37 cellular contexts compared by ENCODE assay signal in genomic region chr7:34333925-34334324, GRCh38.
"Had no signal": no experiment of that assay in that cellular context is flagged by ENCODE, and none has a peak within 500 bp of the region (broad histone marks: within the 10 kb centered on the region; RNA-seq: fewer than 3 reads in every experiment).

No MANE protein-coding gene starts in this region.

- FAIRE-seq: colon, endometrium, endothelial cell of umbilical vein, frontal cortex had no signal

- H3K9me3 Mint-ChIP-seq: T-helper 2 cell treated with Interferon-gamma antibody and Interleukin-4, amounts not matched to agents 5 μg/mL and 100 μg/mL, for 36 hours had no signal

- H3K4me1 ChIP-seq: adrenal gland, ascending aorta, esophagus squamous epithelium, heart left ventricle had no signal

- H3K36me3 ChIP-seq: adrenal gland, ascending aorta, brain microvascular endothelial cell, esophagus squamous epithelium, heart left ventricle had no signal

- H3K27me3 ChIP-seq: adrenal gland, ascending aorta, brain microvascular endothelial cell, heart left ventricle had no signal

- ATAC-seq: activated CD4-positive, alpha-beta T cell treated with anti-CD3 and anti-CD28 coated beads for 36 hours; activated CD8-positive, alpha-beta memory T cell treated with anti-CD3 and anti-CD28 coated beads, Interleukin-2, amount 10 ng/mL, durations not matched to agents 7 days and 5 days; activated CD8-positive, alpha-beta T cell treated with anti-CD3 and anti-CD28 coated beads, Interleukin-2, amount 10 ng/mL, durations not matched to agents 7 days and 5 days; activated naive CD8-positive, alpha-beta T cell treated with anti-CD3 and anti-CD28 coated beads, Interleukin-2, amount 50 U/mL, for 24 hours; heart left ventricle; T-helper 17 cell had no signal

- H3K27me3 Mint-ChIP-seq: activated CD4-positive, alpha-beta memory T cell treated with anti-CD3 and anti-CD28 coated beads for 36 hours; activated CD4-positive, alpha-beta T cell treated with anti-CD3 and anti-CD28 coated beads for 36 hours; activated CD4-positive, alpha-beta T cell treated with anti-CD3 and anti-CD28 coated beads, Interleukin-2, amount 10 ng/mL, durations not matched to agents 24 days and 14 days; activated CD8-positive, alpha-beta memory T cell treated with anti-CD3 and anti-CD28 coated beads, Interleukin-2, amount 10 ng/mL, durations not matched to agents 7 days and 5 days; activated naive CD8-positive, alpha-beta T cell treated with anti-CD3 and anti-CD28 coated beads for 36 hours; activated naive CD8-positive, alpha-beta T cell treated with anti-CD3 and anti-CD28 coated beads, Interleukin-2, amount 50 U/mL, for 24 hours; T-helper 17 cell had no signal

- DNase-seq: activated CD4-positive, alpha-beta memory T cell treated with anti-CD3 and anti-CD28 coated beads for 36 hours; activated CD4-positive, alpha-beta T cell treated with anti-CD3 and anti-CD28 coated beads for 36 hours; activated CD4-positive, alpha-beta T cell treated with anti-CD3 and anti-CD28 coated beads, Interleukin-2, amount 10 ng/mL, durations not matched to agents 24 days and 14 days; activated CD4-positive, CD25-positive, alpha-beta regulatory T cell; activated CD4-positive, CD25-positive, alpha-beta regulatory T cell treated with anti-CD3 and anti-CD28 coated beads, Interleukin-2, amount 50 U/mL, for 72 hours; activated CD8-positive, alpha-beta memory T cell treated with anti-CD3 and anti-CD28 coated beads, Interleukin-2, amount 10 ng/mL, durations not matched to agents 7 days and 5 days; activated CD8-positive, alpha-beta memory T cell treated with anti-CD3 and anti-CD28 coated beads, Interleukin-2, amount 50 U/mL, for 4 hours; activated CD8-positive, alpha-beta T cell treated with anti-CD3 and anti-CD28 coated beads, Interleukin-2, amount 10 ng/mL, durations not matched to agents 7 days and 5 days; activated effector memory CD4-positive, alpha-beta T cell treated with anti-CD3 and anti-CD28 coated beads, Interleukin-2, amount 50 U/mL, for 16 hours; activated naive CD4-positive, alpha-beta T cell treated with anti-CD3 and anti-CD28 coated beads for 36 hours; activated naive CD8-positive, alpha-beta T cell treated with anti-CD3 and anti-CD28 coated beads for 36 hours; activated naive CD8-positive, alpha-beta T cell treated with anti-CD3 and anti-CD28 coated beads, Interleukin-2, amount 50 U/mL, for 24 hours; activated T-cell treated with anti-CD3 and anti-CD28 coated beads, Interleukin-2, amount 50 U/mL, for 1 hour; activated T-cell treated with anti-CD3 and anti-CD28 coated beads, Interleukin-2, amount 50 U/mL, for 48 hours; adrenal gland; amygdala; brain microvascular endothelial cell; caudate nucleus; cortex of kidney; dermis blood vessel endothelial cell; effector CD4-positive, alpha-beta T cell; esophagus squamous epithelium; glutamatergic neuron; heart left ventricle; T-helper 1 cell; T-helper 17 cell; T1000 had no signal

- H3K36me3 Mint-ChIP-seq: activated CD4-positive, alpha-beta memory T cell treated with anti-CD3 and anti-CD28 coated beads for 36 hours; activated CD8-positive, alpha-beta memory T cell treated with anti-CD3 and anti-CD28 coated beads, Interleukin-2, amount 10 ng/mL, durations not matched to agents 7 days and 5 days; activated naive CD4-positive, alpha-beta T cell treated with anti-CD3 and anti-CD28 coated beads, Interleukin-2, amount 50 U/mL, for 24 hours; activated naive CD8-positive, alpha-beta T cell treated with anti-CD3 and anti-CD28 coated beads for 36 hours had no signal

- H3K4me3 Mint-ChIP-seq: activated CD4-positive, alpha-beta memory T cell treated with anti-CD3 and anti-CD28 coated beads for 36 hours; activated CD4-positive, alpha-beta T cell treated with anti-CD3 and anti-CD28 coated beads for 36 hours; activated CD4-positive, alpha-beta T cell treated with anti-CD3 and anti-CD28 coated beads, Interleukin-2, amount 10 ng/mL, durations not matched to agents 24 days and 14 days; activated CD8-positive, alpha-beta memory T cell treated with anti-CD3 and anti-CD28 coated beads, Interleukin-2, amount 10 ng/mL, durations not matched to agents 7 days and 5 days; activated CD8-positive, alpha-beta T cell treated with anti-CD3 and anti-CD28 coated beads, Interleukin-2, amount 10 ng/mL, durations not matched to agents 7 days and 5 days; activated naive CD4-positive, alpha-beta T cell treated with anti-CD3 and anti-CD28 coated beads for 36 hours; activated naive CD4-positive, alpha-beta T cell treated with anti-CD3 and anti-CD28 coated beads, Interleukin-2, amount 50 U/mL, for 24 hours; activated naive CD8-positive, alpha-beta T cell treated with anti-CD3 and anti-CD28 coated beads for 36 hours; activated naive CD8-positive, alpha-beta T cell treated with anti-CD3 and anti-CD28 coated beads, Interleukin-2, amount 50 U/mL, for 24 hours; activated T-helper 1 cell treated with anti-CD3 and anti-CD28 coated beads, Interleukin-12 subunit alpha, Interleukin-12 subunit beta, Interleukin-2, Interleukin-4 antibody, amounts not matched to agents 30 ng/mL and 10 ng/mL and 1 ng/mL, durations not matched to agents 14 hours and 24 hours and 36 hours; T-helper 17 cell; T-helper 2 cell treated with Interferon-gamma antibody and Interleukin-4, amounts not matched to agents 5 μg/mL and 100 μg/mL, for 36 hours had no signal

- H3K4me3 ChIP-seq: adrenal gland, ascending aorta, esophagus squamous epithelium, heart left ventricle had no signal

- H3K27ac Mint-ChIP-seq: activated CD4-positive, alpha-beta memory T cell treated with anti-CD3 and anti-CD28 coated beads for 36 hours; activated CD4-positive, alpha-beta T cell treated with anti-CD3 and anti-CD28 coated beads for 36 hours; activated CD4-positive, alpha-beta T cell treated with anti-CD3 and anti-CD28 coated beads, Interleukin-2, amount 10 ng/mL, durations not matched to agents 24 days and 14 days; activated CD8-positive, alpha-beta memory T cell treated with anti-CD3 and anti-CD28 coated beads, Interleukin-2, amount 10 ng/mL, durations not matched to agents 7 days and 5 days; activated CD8-positive, alpha-beta T cell treated with anti-CD3 and anti-CD28 coated beads, Interleukin-2, amount 10 ng/mL, durations not matched to agents 7 days and 5 days; activated naive CD4-positive, alpha-beta T cell treated with anti-CD3 and anti-CD28 coated beads for 36 hours; activated naive CD4-positive, alpha-beta T cell treated with anti-CD3 and anti-CD28 coated beads, Interleukin-2, amount 50 U/mL, for 24 hours; activated naive CD8-positive, alpha-beta T cell treated with anti-CD3 and anti-CD28 coated beads for 36 hours; activated naive CD8-positive, alpha-beta T cell treated with anti-CD3 and anti-CD28 coated beads, Interleukin-2, amount 50 U/mL, for 24 hours; activated T-helper 1 cell treated with anti-CD3 and anti-CD28 coated beads, Interleukin-12 subunit alpha, Interleukin-12 subunit beta, Interleukin-2, Interleukin-4 antibody, amounts not matched to agents 30 ng/mL and 10 ng/mL and 1 ng/mL, durations not matched to agents 14 hours and 24 hours and 36 hours; activated T-helper 2 cell treated with anti-CD3 and anti-CD28 coated beads, Interferon-gamma antibody, Interleukin-2, Interleukin-4, amounts not matched to agents 10 μg/mL and 5 μg/mL and 100 μg/mL, durations not matched to agents 14 hours and 24 hours and 36 hours; T-helper 17 cell; T-helper 2 cell treated with Interferon-gamma antibody and Interleukin-4, amounts not matched to agents 5 μg/mL and 100 μg/mL, for 36 hours had no signal

- H3K27ac ChIP-seq: adrenal gland, ascending aorta, brain microvascular endothelial cell, epithelial cell of prostate, esophagus squamous epithelium, heart left ventricle had no signal

- H3K9me3 ChIP-seq: esophagus squamous epithelium had no signal

- H3K4me1 Mint-ChIP-seq: activated CD4-positive, alpha-beta T cell treated with anti-CD3 and anti-CD28 coated beads for 36 hours; activated CD4-positive, alpha-beta T cell treated with anti-CD3 and anti-CD28 coated beads, Interleukin-2, amount 10 ng/mL, durations not matched to agents 24 days and 14 days; activated CD8-positive, alpha-beta memory T cell treated with anti-CD3 and anti-CD28 coated beads, Interleukin-2, amount 10 ng/mL, durations not matched to agents 7 days and 5 days; activated naive CD4-positive, alpha-beta T cell treated with anti-CD3 and anti-CD28 coated beads, Interleukin-2, amount 50 U/mL, for 24 hours; activated naive CD8-positive, alpha-beta T cell treated with anti-CD3 and anti-CD28 coated beads for 36 hours; activated naive CD8-positive, alpha-beta T cell treated with anti-CD3 and anti-CD28 coated beads, Interleukin-2, amount 50 U/mL, for 24 hours; T-helper 17 cell had no signal
